ENCODE assay signal across 12 cellular contexts in genomic region chr2:183063083-183063482, GRCh38. TPM values are rescaled to one million over a fixed set of nuclear protein-coding genes. Genes with fewer than 3 reads are reported as not detected.
DNase-seq lines count a peak whose midpoint lies in the region; ATAC-seq, FAIRE-seq and TF ChIP-seq lines count a peak whose summit lies in the region.
"Had no signal": no experiment of that assay in that cellular context is flagged by ENCODE, and none has a peak within 500 bp of the region (broad histone marks: within the 10 kb centered on the region; RNA-seq: fewer than 3 reads in every experiment).

No MANE protein-coding gene starts in this region.

- no peak overlapping the region for H2AFZ ChIP-seq in GM23248
- H2AFZ ChIP-seq: GM23338 had no signal

- H3K36me3 Mint-ChIP-seq in progenitor cell of endocrine pancreas (ENCODE audit: insufficient read depth): no peaks in the 10 kb centered on the region

- H3K4me3 ChIP-seq in GM23248 (no peak overlapping the region), fibroblast of villous mesenchyme (ENCODE audit: low read depth, low read length) (no peak overlapping the region), gastrocnemius medialis (no peak overlapping the region)
- H3K4me3 ChIP-seq: GM23338 had no signal

- TF ChIP-seq CTCF in fibroblast of villous mesenchyme (IDR thresholded peaks at IDR 0.05; ENCODE audit: insufficient read depth, low read depth, low read length) (no peak), progenitor cell of endocrine pancreas (IDR thresholded peaks at IDR 0.05; ENCODE audit: unreplicated experiment) (no peak), gastrocnemius medialis (IDR thresholded peaks at IDR 0.05 in 4 of 5, conservative IDR thresholded peaks at IDR 0.05 in 1 of 5) (no peak)

- H3K79me2 ChIP-seq in GM23248 (ENCODE audit: insufficient read depth): no peaks in the 10 kb centered on the region

- no peaks in the 10 kb centered on the region for H3K27me3 Mint-ChIP-seq in progenitor cell of endocrine pancreas

- TF ChIP-seq POLR2A in gastrocnemius medialis (IDR thresholded peaks at IDR 0.05): no peak

- peaks cover 1% of the 10 kb centered on the region for H3K4me1 Mint-ChIP-seq in progenitor cell of endocrine pancreas (ENCODE audit: low read depth)

- H3K9me3 Mint-ChIP-seq in progenitor cell of endocrine pancreas (ENCODE audit: low read depth): no peaks in the 10 kb centered on the region
- H3K9me3 Mint-ChIP-seq: GM23338; stimulated activated naive CD8-positive, alpha-beta T cell treated with anti-CD3 and anti-CD28 coated beads, Interleukin-15, Interleukin-2, amounts not matched to agents 100 ng/mL and 50 ng/mL, for 24 hours had no signal

- peaks cover 13% of the 10 kb centered on the region for H3F3A ChIP-seq in GM23248 (ENCODE audit: insufficient read depth)

- in situ Hi-C loops in GM23248 (cut with MboI): no loop called here
- in situ Hi-C loops in gastrocnemius medialis (cut with MboI; ENCODE audit: low sequenced_read_pairs in 4 of 4): no loop called here

- no peaks in the 10 kb centered on the region for H3K9me3 ChIP-seq in GM23248 (ENCODE audit: low read depth)
- H3K9me3 ChIP-seq in gastrocnemius medialis: no peaks in the 10 kb centered on the region

- FAIRE-seq in HTR-8/SVneo (lab: Jason Lieb, UNC): no peak

- H3K4me1 ChIP-seq in GM23248 (ENCODE audit: insufficient read depth): peaks cover 13% of the 10 kb centered on the region
- no peaks in the 10 kb centered on the region for H3K4me1 ChIP-seq in gastrocnemius medialis

- no peak overlapping the region for H3K4me3 Mint-ChIP-seq in progenitor cell of endocrine pancreas (ENCODE audit: low read depth)
- H3K4me3 Mint-ChIP-seq: GM23338; stimulated activated naive CD8-positive, alpha-beta T cell treated with anti-CD3 and anti-CD28 coated beads, Interleukin-15, Interleukin-2, amounts not matched to agents 100 ng/mL and 50 ng/mL, for 24 hours had no signal

- no peak overlapping the region for H3K27ac ChIP-seq in GM23248
- H3K27ac ChIP-seq in gastrocnemius medialis: no peak overlapping the region

- ATAC-seq in sciatic nerve: no peak
- no peak for ATAC-seq in gastrocnemius medialis
- ATAC-seq: GM23338 had no signal

- H3K27me3 ChIP-seq in GM23248 (replicated peaks; ENCODE audit: insufficient read depth) (no peaks in the 10 kb centered on the region), gastrocnemius medialis (no peaks in the 10 kb centered on the region)

- H3K9ac ChIP-seq in GM23248: no peak overlapping the region

- 13 to 14% methylated on average over 2 of the region's 2 CpGs for WGBS in GM23248 (ENCODE audit: low coverage in 1 of 2, low lambda C conversion rate in 2 of 2, missing lambda C conversion rate in 2 of 2), 2 experiments

- H3K36me3 ChIP-seq in GM23248 (ENCODE audit: low read depth) (no peaks in the 10 kb centered on the region), gastrocnemius medialis (no peaks in the 10 kb centered on the region)

- no peaks in the 10 kb centered on the region for H4K20me1 ChIP-seq in GM23248 (ENCODE audit: insufficient read depth)

- DNase-seq in EH (ENCODE audit: low read depth) (peak; percentile 75), GM23248 (peak; percentile 92), NCI-H146 treated with DMSO at 0.1 percent for 48 hours (lab: John Stamatoyannopoulos, UW; ENCODE audit: unreplicated experiment) (peak; percentile 5), fibroblast of villous mesenchyme (ENCODE audit: low read depth) (peak; percentile 7), sciatic nerve (ENCODE audit: low spot score) (no peak), progenitor cell of endocrine pancreas (ENCODE audit: low spot score, unreplicated experiment) (no peak), HTR-8/SVneo (ENCODE audit: insufficient read length, low spot score) (no peak), gastrocnemius medialis (no peak)
- DNase-seq: activated CD8-positive, alpha-beta memory T cell treated with anti-CD3 and anti-CD28 coated beads for 24 hours; NCI-H1048 had no signal

- H3K4me2 ChIP-seq in GM23248 (ENCODE audit: unreplicated experiment): no peak overlapping the region
- H3K4me2 ChIP-seq: GM23338 had no signal

- intact Hi-C loops in sciatic nerve (cut with DNase I) (no loop called here), gastrocnemius medialis (cut with DNase I; ENCODE audit: low total_unique reads) (no loop called here)

- no peak overlapping the region for H3K27ac Mint-ChIP-seq in progenitor cell of endocrine pancreas
- H3K27ac Mint-ChIP-seq: GM23338; stimulated activated naive CD8-positive, alpha-beta T cell treated with anti-CD3 and anti-CD28 coated beads, Interleukin-15, Interleukin-2, amounts not matched to agents 100 ng/mL and 50 ng/mL, for 24 hours had no signal

- H3K9me2 ChIP-seq in GM23248 (ENCODE audit: insufficient read depth): no peaks in the 10 kb centered on the region

RNA-seq across cellular contexts. Expression of gene DUSP19, which starts 15.5 kb away (rescaled TPM):
- 2.3 and 5.3 TPM in 2 replicates for total RNA-seq in GM23248 (2014; rRNA removed; shearing (Covaris generic))
- 1.1 and 1.8 TPM in 2 replicates for polyA plus RNA-seq in GM23248 (2016; fragmentation: Nextera tagmentation; extraction: Ambion mirVana)
- total RNA-seq in fibroblast of villous mesenchyme: 1.6 and 5.6 TPM in 2 replicates
- total RNA-seq in sciatic nerve: 3.0 TPM
- 1.9 and 2.2 TPM in 2 replicates for total RNA-seq in progenitor cell of endocrine pancreas
- 1 to 10 TPM in 3 of 4 donors, under 1 TPM in 1; 0.47 to 5.9 (median 2.1) TPM for total RNA-seq in gastrocnemius medialis

RNA-seq across cellular contexts. Expression of gene NCKAP1, which starts 24.8 kb away (rescaled TPM):
- total RNA-seq in GM23248 (2014; rRNA removed; shearing (Covaris generic)): 169 and 201 TPM in 2 replicates
- polyA plus RNA-seq in GM23248 (2016; fragmentation: Nextera tagmentation; extraction: Ambion mirVana): 57.4 and 58.9 TPM in 2 replicates
- total RNA-seq in fibroblast of villous mesenchyme: 173 and 236 TPM in 2 replicates
- total RNA-seq in sciatic nerve: 150 TPM
- 108 and 111 TPM in 2 replicates for total RNA-seq in progenitor cell of endocrine pancreas
- total RNA-seq in gastrocnemius medialis: 100 to 1,000 TPM; 152 to 303 (median 168) TPM

Comparison
In these comparisons a context has a peak if more than half of its experiments do, and no peak if none do; other contexts are left out.
1. DNase-seq: peak in EH (single experiment), GM23248 (single experiment), NCI-H146 treated with DMSO at 0.1 percent for 48 hours (single experiment) and fibroblast of villous mesenchyme (single experiment); none in sciatic nerve (single experiment), progenitor cell of endocrine pancreas (single experiment), HTR-8/SVneo (single experiment) and gastrocnemius medialis (0 of 2).